8 cellular contexts compared by ENCODE assay signal in the genomic region with DNA sequence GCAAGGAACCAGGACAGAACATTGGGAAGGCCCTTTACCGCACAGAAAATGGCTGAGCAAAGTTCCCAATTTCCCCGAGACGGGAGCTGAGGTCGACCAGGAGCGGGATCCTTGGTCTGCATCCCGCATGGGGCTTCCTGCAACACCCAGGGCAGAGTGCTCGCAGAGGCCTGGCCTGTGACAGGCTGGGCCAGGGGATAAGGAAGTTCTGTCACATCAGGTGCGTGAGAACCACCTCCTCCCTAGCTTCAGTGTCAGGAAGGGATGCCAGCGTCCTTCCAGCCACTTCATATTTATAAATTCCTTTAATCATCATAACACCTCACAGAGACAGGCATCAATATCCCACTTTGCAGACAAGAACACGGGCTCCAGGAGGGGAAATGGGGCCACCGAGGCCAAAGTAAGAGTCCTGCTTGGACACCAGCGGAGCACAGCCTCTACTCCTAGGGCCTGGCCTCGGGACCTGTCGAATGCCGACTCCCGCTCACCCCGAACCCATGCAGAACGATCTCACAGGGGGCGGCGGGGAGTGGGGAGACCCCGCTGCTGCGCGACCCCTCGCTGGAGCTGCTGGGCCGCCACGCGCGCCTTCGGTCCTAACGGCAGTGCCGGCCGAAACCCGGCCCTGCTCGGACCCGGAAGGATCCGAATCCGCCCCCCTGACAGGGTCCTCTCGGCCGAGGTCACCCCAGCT. TPM values are rescaled to one million over a fixed set of nuclear protein-coding genes. Genes with fewer than 3 reads are reported as not detected.
DNase-seq lines count a peak whose midpoint lies in the region; ATAC-seq lines count a peak whose summit lies in the region.

No MANE protein-coding gene starts in this region.

- no peaks in the 10 kb centered on the region for H3K27me3 ChIP-seq in iPS-18a (ENCODE audit: control insufficient read depth, insufficient read depth, low read length)

- peak overlapping the region; percentile 78 for H3K9ac ChIP-seq in iPS-18a (ENCODE audit: low read length)

- H3K36me3 Mint-ChIP-seq in stimulated activated effector memory CD8-positive, alpha-beta T cell treated with anti-CD3 and anti-CD28 coated beads, Interleukin-12 subunit alpha, Interleukin-12 subunit beta, amount 100 ng/mL, for 72 hours, result peaks cover 77% of the 10 kb centered on the region

- no peaks in the 10 kb centered on the region for H3K9me3 ChIP-seq in iPS-18a (ENCODE audit: control insufficient read depth, low read depth, low read length)

- peak; percentile 16 for DNase-seq in activated naive CD4-positive, alpha-beta T cell treated with Interleukin-2 at 50 U/mL for 16 hours
- DNase-seq in activated naive CD4-positive, alpha-beta T cell treated with anti-CD3 and anti-CD28 coated beads, Interleukin-2, amount 50 U/mL, for 16 hours, result no peak
- DNase-seq in Jurkat, Clone E6-1 (ENCODE audit: low read depth, low spot score), result no peak
- DNase-seq in stimulated activated effector memory CD8-positive, alpha-beta T cell treated with anti-CD3 and anti-CD28 coated beads, Interleukin-12 subunit alpha, Interleukin-12 subunit beta, amount 100 ng/mL, for 72 hours (ENCODE audit: low spot score in 2 of 2), result no peak
- DNase-seq in NCI-H187 treated with DMSO at 0.1 percent for 48 hours (lab: John Stamatoyannopoulos, UW) (no peak), iPS-NIHi11 (ENCODE audit: low spot score) (no peak)

- no peak for ATAC-seq in stimulated activated effector memory CD8-positive, alpha-beta T cell treated with anti-CD3 and anti-CD28 coated beads, Interleukin-12 subunit alpha, Interleukin-12 subunit beta, amount 100 ng/mL, for 72 hours

- H3K27ac Mint-ChIP-seq in stimulated activated effector memory CD8-positive, alpha-beta T cell treated with anti-CD3 and anti-CD28 coated beads, Interleukin-12 subunit alpha, Interleukin-12 subunit beta, amount 100 ng/mL, for 72 hours, result peak overlapping the region; percentile 99

- H3K27ac ChIP-seq in adipose tissue (ENCODE audit: low read depth, low read length), result peak overlapping the region; percentile 49
- H3K27ac ChIP-seq in iPS-18a (ENCODE audit: low read length), result no peak overlapping the region

- H3K9me3 Mint-ChIP-seq in stimulated activated effector memory CD8-positive, alpha-beta T cell treated with anti-CD3 and anti-CD28 coated beads, Interleukin-12 subunit alpha, Interleukin-12 subunit beta, amount 100 ng/mL, for 72 hours, result no peaks in the 10 kb centered on the region

- 1 to 2% (median 2%) methylated on average over 33 to 39 of the region's 39 CpGs for WGBS in adipose tissue, 3 donors

- peak overlapping the region; percentile 77 for H3K4me3 ChIP-seq in Jurkat, Clone E6-1 (ENCODE audit: low read length)
- H3K4me3 ChIP-seq in iPS-18a (ENCODE audit: low read length), result peak overlapping the region; percentile 93

- peaks cover 27% of the 10 kb centered on the region for H3K36me3 ChIP-seq in iPS-18a (ENCODE audit: control insufficient read depth, low read depth, low read length)

- H3K4me3 Mint-ChIP-seq in stimulated activated effector memory CD8-positive, alpha-beta T cell treated with anti-CD3 and anti-CD28 coated beads, Interleukin-12 subunit alpha, Interleukin-12 subunit beta, amount 100 ng/mL, for 72 hours, result peak overlapping the region; percentile 99

- H3K4me1 ChIP-seq in iPS-18a (ENCODE audit: control insufficient read depth, low read depth, low read length), result no peaks in the 10 kb centered on the region

- H3K4me1 Mint-ChIP-seq in stimulated activated effector memory CD8-positive, alpha-beta T cell treated with anti-CD3 and anti-CD28 coated beads, Interleukin-12 subunit alpha, Interleukin-12 subunit beta, amount 100 ng/mL, for 72 hours, result peaks cover 65% of the 10 kb centered on the region

RNA-seq across cellular contexts. Expression of a gene that starts 0.5 kb away (rescaled TPM):
- polyA plus RNA-seq in Jurkat, Clone E6-1 (2012; ENCODE audit: insufficient read depth, insufficient read length), result 28.3 TPM
- polyA plus RNA-seq in adipose tissue, result 10 to 100 TPM; 28.1 to 49.1 (median 29.9) TPM

RNA-seq across cellular contexts. Expression of a gene that starts 0.8 kb away (rescaled TPM):
- 88.6 TPM for polyA plus RNA-seq in Jurkat, Clone E6-1 (2012; ENCODE audit: insufficient read depth, insufficient read length)
- 10 to 100 TPM; 37.9 to 55.3 (median 48.1) TPM for polyA plus RNA-seq in adipose tissue

RNA-seq across cellular contexts. Expression of a gene that starts 13.8 kb away (rescaled TPM):
- not detected for polyA plus RNA-seq in Jurkat, Clone E6-1 (2012; ENCODE audit: insufficient read depth, insufficient read length)
- polyA plus RNA-seq in adipose tissue, result under 1 TPM in 1 of 3 donors, not detected in 2; 0.40 TPM

RNA-seq across cellular contexts. Expression of a gene that starts 29.5 kb away (rescaled TPM):
- 16.6 TPM for polyA plus RNA-seq in Jurkat, Clone E6-1 (2012; ENCODE audit: insufficient read depth, insufficient read length)
- polyA plus RNA-seq in adipose tissue, result 10 to 100 TPM; 15.8 to 18.8 (median 17.7) TPM

RNA-seq across cellular contexts. Expression of a gene that starts 30.1 kb away (rescaled TPM):
- 223 TPM for polyA plus RNA-seq in Jurkat, Clone E6-1 (2012; ENCODE audit: insufficient read depth, insufficient read length)
- polyA plus RNA-seq in adipose tissue, result 100 to 1,000 TPM in 1 of 3 donors, 10 to 100 TPM in 2; 65.7 to 121 (median 98.5) TPM
